In genomic region chr11:13487661-13488030, GRCh38 we compare ENCODE assay signal across 2 cellular contexts.
TF ChIP-seq lines count a peak whose summit lies in the region.

No MANE protein-coding gene starts in this region.

TF ChIP-seq in GM23338, 12 proteins besides CTCF, POLR2A, EP300 and RAD21:
- TF ChIP-seq CREB1 (CRISPR knock-in tag; IDR thresholded peaks at IDR 0.05; ENCODE audit: low read depth): no peak
- no peak for TF ChIP-seq EZH2 (IDR thresholded peaks at IDR 0.05; ENCODE audit: low read depth, unreplicated experiment)
- TF ChIP-seq NANOG (IDR thresholded peaks at IDR 0.05; ENCODE audit: borderline replicate concordance): no peak
- TF ChIP-seq EZH2phosphoT487 (IDR thresholded peaks at IDR 0.05; ENCODE audit: unreplicated experiment): no peak
- TF ChIP-seq ZNF331 (CRISPR knock-in tag; IDR thresholded peaks at IDR 0.05; ENCODE audit: low read depth): no peak
- no peak for TF ChIP-seq ZNF114 (CRISPR knock-in tag; IDR thresholded peaks at IDR 0.05)
- no peak for TF ChIP-seq STAT1 (IDR thresholded peaks at IDR 0.05; ENCODE audit: unreplicated experiment)
- no peak for TF ChIP-seq ZNF462 (CRISPR knock-in tag; IDR thresholded peaks at IDR 0.05)
- no peak for TF ChIP-seq JUNB (IDR thresholded peaks at IDR 0.05; ENCODE audit: unreplicated experiment)
- TF ChIP-seq ETS1 (IDR thresholded peaks at IDR 0.05): no peak
- no peak for TF ChIP-seq REST (IDR thresholded peaks at IDR 0.05; ENCODE audit: unreplicated experiment)
- no peak for TF ChIP-seq POLR2AphosphoS5 (IDR thresholded peaks at IDR 0.05; ENCODE audit: low read depth)

TF ChIP-seq in H1, 55 proteins besides CTCF, POLR2A, EP300 and RAD21:
- TF ChIP-seq USF2 (IDR thresholded peaks at IDR 0.05; ENCODE audit: low read length) (no peak), SIN3A (conservative IDR thresholded peaks at IDR 0.05 in 1 of 2, IDR thresholded peaks at IDR 0.05 in 1 of 2; ENCODE audit: low read depth in 1 of 2, low read length in 2 of 2) (peak in 1 of 2 experiments; percentile 62; a peak in 2 of 4 replicates), TEAD4 (IDR thresholded peaks at IDR 0.05; ENCODE audit: low read depth, low read length) (0 out of 2 replicates have a peak, but pooled peaks have one; percentile 18)
